Comparison of ENCODE assay signal across 8 cellular contexts in the genomic region with DNA sequence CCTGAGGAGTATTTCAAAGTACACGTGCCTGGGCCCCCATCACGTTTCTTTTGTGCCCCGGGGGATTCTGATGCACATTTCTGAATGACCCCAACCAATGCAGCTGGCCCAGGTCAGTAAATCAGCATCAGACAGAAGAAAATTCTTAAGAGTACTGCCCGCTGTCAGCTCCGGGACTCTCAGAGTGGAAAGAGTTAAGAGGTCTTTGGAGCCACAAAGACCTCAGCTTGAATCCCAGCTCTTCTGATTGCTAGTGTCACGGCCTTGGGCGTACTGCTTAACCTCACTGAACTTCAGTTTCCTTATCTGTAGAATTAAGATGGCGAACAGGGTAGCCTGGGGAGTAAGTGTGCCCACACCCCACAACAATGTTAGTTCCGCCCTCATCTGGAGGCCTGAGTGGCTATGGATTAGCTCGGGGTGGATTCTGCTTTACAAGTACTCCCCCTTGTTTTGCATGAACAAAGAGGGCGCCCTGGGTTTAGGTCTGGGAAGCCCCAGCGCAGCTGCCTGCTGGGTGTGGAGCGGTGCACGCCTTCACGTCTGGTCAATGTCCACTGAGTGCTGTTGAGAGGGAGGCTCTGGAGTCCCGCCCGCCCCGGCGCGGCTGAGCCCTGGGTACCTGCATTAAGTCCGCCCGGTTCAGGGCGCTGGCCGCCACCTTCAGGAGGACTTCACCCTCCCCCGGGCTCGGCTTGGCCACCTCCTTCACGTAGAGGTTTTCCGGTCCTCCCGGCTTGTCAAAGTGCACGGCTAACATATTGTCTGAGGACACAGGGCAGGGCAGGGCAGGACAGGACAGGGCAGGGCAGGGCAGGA. TPM values are rescaled to one million over a fixed set of nuclear protein-coding genes. Genes with fewer than 3 reads are reported as not detected.
A peak's percentile ranks its signal among the peaks of the same experiment; 100 is the strongest.
DNase-seq lines count a peak whose midpoint lies in the region; ATAC-seq, FAIRE-seq and TF ChIP-seq lines count a peak whose summit lies in the region.

No MANE protein-coding gene starts in this region.

- peak; percentile 8 for TF ChIP-seq CTCF in D721Med (IDR thresholded peaks at IDR 0.05; ENCODE audit: insufficient read depth, missing control alignments)
- no peak for TF ChIP-seq CTCF in foreskin keratinocyte (conservative IDR thresholded peaks at IDR 0.05)
- no peak for TF ChIP-seq CTCF in omental fat pad (IDR thresholded peaks at IDR 0.05)

- FAIRE-seq in D721Med (lab: Jason Lieb, UNC) = no peak

- no peaks in the 10 kb centered on the region for H3K27me3 Mint-ChIP-seq in activated T-cell treated with anti-CD3 and anti-CD28 coated beads, Interleukin-2, amount 50 U/mL, for 24 hours

- H3K27ac Mint-ChIP-seq in activated T-cell treated with anti-CD3 and anti-CD28 coated beads, Interleukin-2, amount 50 U/mL, for 24 hours = peak overlapping the region; percentile 84

- peak overlapping the region; percentile 84 for H3K4me3 Mint-ChIP-seq in activated T-cell treated with anti-CD3 and anti-CD28 coated beads, Interleukin-2, amount 50 U/mL, for 24 hours

- H3K9me3 Mint-ChIP-seq in activated T-cell treated with anti-CD3 and anti-CD28 coated beads, Interleukin-2, amount 50 U/mL, for 24 hours = no peaks in the 10 kb centered on the region

- ATAC-seq in HG03159 (IDR thresholded peaks at IDR 0.05; ENCODE audit: unreplicated experiment) (peak; percentile 85), foreskin keratinocyte (peak; percentile 69), omental fat pad (ENCODE audit: low FRiP score) (peak; percentile 87)

- peaks cover 14% of the 10 kb centered on the region for H3K36me3 Mint-ChIP-seq in activated T-cell treated with anti-CD3 and anti-CD28 coated beads, Interleukin-2, amount 50 U/mL, for 24 hours (ENCODE audit: low read depth)

- H3K4me1 Mint-ChIP-seq in activated T-cell treated with anti-CD3 and anti-CD28 coated beads, Interleukin-2, amount 50 U/mL, for 24 hours (ENCODE audit: low read depth) = peaks cover 18% of the 10 kb centered on the region

- DNase-seq in D721Med (ENCODE audit: insufficient read length, low spot score) = peak; percentile 66
- peak; percentile 77 for DNase-seq in NCI-H2196 treated with DMSO at 0.1 percent for 48 hours (lab: John Stamatoyannopoulos, UW; ENCODE audit: unreplicated experiment)
- DNase-seq in activated T-cell treated with anti-CD3 and anti-CD28 coated beads, Interleukin-2, amount 50 U/mL, for 24 hours = no peak
- peak; percentile 84 to 91 for DNase-seq in foreskin keratinocyte
- no peak for DNase-seq in omental fat pad (ENCODE audit: low spot score)
- DNase-seq in cerebellum (ENCODE audit: low spot score) = no peak

- H3K27me3 ChIP-seq in foreskin keratinocyte = no peaks in the 10 kb centered on the region

- H3K27ac ChIP-seq in foreskin keratinocyte = peak overlapping the region; percentile 45

- peak; percentile 64 for TF ChIP-seq POLR2A in GM19099 (IDR thresholded peaks at IDR 0.05; ENCODE audit: extremely low read depth, insufficient read length, low read depth)

- peaks cover 4% of the 10 kb centered on the region for H3K4me1 ChIP-seq in foreskin keratinocyte

RNA-seq across cellular contexts. Expression of a gene that starts 0.9 kb away (rescaled TPM):
- total RNA-seq in foreskin keratinocyte = 38.4 and 59.8 TPM in 2 replicates
- 39.4 and 61.3 TPM in 2 replicates for polyA plus RNA-seq in foreskin keratinocyte
- total RNA-seq in omental fat pad = 10 to 100 TPM; 11.3 to 44.9 (median 17.2) TPM
- total RNA-seq in cerebellum = 10.2 TPM

RNA-seq across cellular contexts. Expression of a gene that starts 7.7 kb away (rescaled TPM):
- total RNA-seq in foreskin keratinocyte (176 and 192 TPM in 2 replicates), omental fat pad (10 to 100 TPM; 80.8 to 91.4 (median 89.2) TPM), cerebellum (60.0 TPM)
- 232 and 280 TPM in 2 replicates for polyA plus RNA-seq in foreskin keratinocyte

RNA-seq across cellular contexts. Expression of a gene that starts 34.2 kb away (rescaled TPM):
- total RNA-seq in foreskin keratinocyte (15.2 and 16.7 TPM in 2 replicates), omental fat pad (1 to 10 TPM; 4.5 to 9.6 (median 5.4) TPM), cerebellum (25.1 TPM)
- polyA plus RNA-seq in foreskin keratinocyte = 20.3 and 23.6 TPM in 2 replicates

RNA-seq across cellular contexts. Expression of a gene that starts 36.6 kb away (rescaled TPM):
- total RNA-seq in foreskin keratinocyte (10.3 and 10.4 TPM in 2 replicates), omental fat pad (1 to 10 TPM; 3.7 to 7.2 (median 4.1) TPM), cerebellum (18.0 TPM)
- 3.7 and 4.9 TPM in 2 replicates for polyA plus RNA-seq in foreskin keratinocyte

RNA-seq across cellular contexts. Expression of a gene that starts 39.4 kb away (rescaled TPM):
- 0.37 and 0.56 TPM in 2 replicates for total RNA-seq in foreskin keratinocyte
- 0.25 and 0.45 TPM in 2 replicates for polyA plus RNA-seq in foreskin keratinocyte
- total RNA-seq in omental fat pad = under 1 TPM in 1 of 4 donors, not detected in 3; 0.84 TPM
- total RNA-seq in cerebellum = 1.00 TPM

Comparison
In these comparisons a context has a peak if more than half of its experiments do, and no peak if none do; other contexts are left out.
1. DNase-seq: peak in D721Med (single experiment), NCI-H2196 treated with DMSO at 0.1 percent for 48 hours (single experiment) and foreskin keratinocyte (2 of 2); none in activated T-cell treated with anti-CD3 and anti-CD28 coated beads, Interleukin-2, amount 50 U/mL, for 24 hours (single experiment), omental fat pad (single experiment) and cerebellum (single experiment).
2. Peak in every context shown above with its lines, with median percentiles within 50 percentile points of each other: ATAC-seq.